ENCODE assay signal across 38 cellular contexts in genomic region chr10:132744839-132745238, GRCh38. TPM values are rescaled to one million over a fixed set of nuclear protein-coding genes. Genes with fewer than 3 reads are reported as not detected.
"Had no signal": no experiment of that assay in that cellular context is flagged by ENCODE, and none has a peak within 500 bp of the region (broad histone marks: within the 10 kb centered on the region; RNA-seq: fewer than 3 reads in every experiment).

No MANE protein-coding gene starts in this region.

- ATAC-seq: activated CD4-positive, alpha-beta T cell treated with anti-CD3 and anti-CD28 coated beads for 36 hours; activated CD8-positive, alpha-beta memory T cell treated with anti-CD3 and anti-CD28 coated beads, Interleukin-2, amount 10 ng/mL, durations not matched to agents 7 days and 5 days; activated CD8-positive, alpha-beta T cell treated with anti-CD3 and anti-CD28 coated beads, Interleukin-2, amount 10 ng/mL, durations not matched to agents 7 days and 5 days; gastroesophageal sphincter had no signal

- H3K9me3 ChIP-seq: adrenal gland, breast epithelium, colonic mucosa, esophagus squamous epithelium, gastroesophageal sphincter, heart right ventricle had no signal

- H3K4me3 ChIP-seq: adrenal gland, breast epithelium, cardiac muscle cell, colonic mucosa, esophagus squamous epithelium, gastroesophageal sphincter, heart right ventricle had no signal

- FAIRE-seq: endometrium, endothelial cell of umbilical vein had no signal

- H3K27me3 ChIP-seq: adrenal gland, breast epithelium, cardiac muscle cell, colonic mucosa, esophagus squamous epithelium, gastroesophageal sphincter, heart right ventricle had no signal

- H3K36me3 ChIP-seq: breast epithelium, cardiac muscle cell, colonic mucosa had no signal

- H3K4me1 ChIP-seq: adrenal gland, breast epithelium, colonic mucosa, heart right ventricle had no signal

- DNase-seq: activated CD4-positive, alpha-beta memory T cell treated with anti-CD3 and anti-CD28 coated beads for 36 hours; activated CD4-positive, alpha-beta T cell treated with anti-CD3 and anti-CD28 coated beads for 36 hours; activated CD4-positive, alpha-beta T cell treated with anti-CD3 and anti-CD28 coated beads, Interleukin-2, amount 10 ng/mL, durations not matched to agents 24 days and 14 days; activated CD4-positive, CD25-positive, alpha-beta regulatory T cell; activated CD4-positive, CD25-positive, alpha-beta regulatory T cell treated with anti-CD3 and anti-CD28 coated beads, Interleukin-2, amount 50 U/mL, for 72 hours; activated CD8-positive, alpha-beta memory T cell treated with anti-CD3 and anti-CD28 coated beads, Interleukin-2, amount 10 ng/mL, durations not matched to agents 7 days and 5 days; activated CD8-positive, alpha-beta memory T cell treated with anti-CD3 and anti-CD28 coated beads, Interleukin-2, amount 50 U/mL, for 4 hours; activated CD8-positive, alpha-beta T cell treated with anti-CD3 and anti-CD28 coated beads, Interleukin-2, amount 10 ng/mL, durations not matched to agents 7 days and 5 days; activated effector memory CD4-positive, alpha-beta T cell treated with anti-CD3 and anti-CD28 coated beads, Interleukin-2, amount 50 U/mL, for 16 hours; activated naive CD4-positive, alpha-beta T cell treated with anti-CD3 and anti-CD28 coated beads for 36 hours; activated naive CD8-positive, alpha-beta T cell treated with anti-CD3 and anti-CD28 coated beads for 36 hours; activated naive CD8-positive, alpha-beta T cell treated with anti-CD3 and anti-CD28 coated beads, Interleukin-2, amount 50 U/mL, for 24 hours; activated T-cell treated with anti-CD3 and anti-CD28 coated beads, Interleukin-2, amount 50 U/mL, for 1 hour; activated T-cell treated with anti-CD3 and anti-CD28 coated beads, Interleukin-2, amount 50 U/mL, for 48 hours; adrenal gland; amygdala; aorta; central memory CD4-positive, alpha-beta T cell; cerebellar nuclear complex; colonic mucosa; effector CD8-positive, alpha-beta T cell; esophagus squamous epithelium; foreskin melanocyte; heart right ventricle; T-helper 2 cell had no signal

- H3K27ac ChIP-seq: adrenal gland, breast epithelium, cardiac muscle cell, colonic mucosa, epithelial cell of prostate, esophagus squamous epithelium, heart right ventricle had no signal

RNA-seq across cellular contexts. Expression of gene NKX6-2, which starts 41.1 kb away (rescaled TPM):
- total RNA-seq: activated CD4-positive, alpha-beta memory T cell treated with anti-CD3 and anti-CD28 coated beads for 36 hours; activated CD4-positive, alpha-beta T cell treated with anti-CD3 and anti-CD28 coated beads for 36 hours; activated CD4-positive, alpha-beta T cell treated with anti-CD3 and anti-CD28 coated beads, Interleukin-2, amount 10 ng/mL, durations not matched to agents 24 days and 14 days; activated CD8-positive, alpha-beta memory T cell treated with anti-CD3 and anti-CD28 coated beads for 36 hours; activated CD8-positive, alpha-beta memory T cell treated with anti-CD3 and anti-CD28 coated beads, Interleukin-2, amount 10 ng/mL, durations not matched to agents 7 days and 5 days; activated CD8-positive, alpha-beta T cell treated with anti-CD3 and anti-CD28 coated beads, Interleukin-2, amount 10 ng/mL, durations not matched to agents 7 days and 5 days; activated naive CD4-positive, alpha-beta T cell treated with anti-CD3 and anti-CD28 coated beads for 36 hours; activated naive CD8-positive, alpha-beta T cell treated with anti-CD3 and anti-CD28 coated beads for 36 hours; activated T-helper 1 cell treated with anti-CD3 and anti-CD28 coated beads, Interleukin-12 subunit alpha, Interleukin-12 subunit beta, Interleukin-2, Interleukin-4 antibody, amounts not matched to agents 30 ng/mL and 10 ng/mL and 1 ng/mL, durations not matched to agents 14 hours and 24 hours and 36 hours; activated T-helper 2 cell treated with anti-CD3 and anti-CD28 coated beads, Interferon-gamma antibody, Interleukin-2, Interleukin-4, amounts not matched to agents 10 μg/mL and 5 μg/mL and 100 μg/mL, durations not matched to agents 14 hours and 24 hours and 36 hours; adrenal gland; aorta; breast epithelium; colonic mucosa; dermis microvascular lymphatic vessel endothelial cell; endothelial cell of umbilical vein; fibroblast of lung; fibroblast of villous mesenchyme; gastroesophageal sphincter; glomerular endothelial cell; heart right ventricle had no signal
- polyA plus RNA-seq: aorta, endothelial cell of umbilical vein, fibroblast of lung had no signal
